Comparison of ENCODE assay signal across 8 cellular contexts in genomic region chr17:17972126-17972951, GRCh38. TPM values are rescaled to one million over a fixed set of nuclear protein-coding genes. Genes with fewer than 3 reads are reported as not detected.
DNase-seq lines count a peak whose midpoint lies in the region; ATAC-seq and TF ChIP-seq lines count a peak whose summit lies in the region.

Gene DRC3, plus strand, starts transcription at chr17:17972862. Its CDS starts 4,737 bp downstream, at chr17:17977599.
Gene TOM1L2, minus strand, starts transcription at chr17:17972400. Its CDS starts 87 bp downstream, at chr17:17972313.

- peak within 1 kb of the TSS; percentile 98 for H3K4me3 Mint-ChIP-seq in T-helper 17 cell
- H3K4me3 Mint-ChIP-seq in progenitor cell of endocrine pancreas (ENCODE audit: low read depth) = peak within 1 kb of the TSS; percentile 92

- no peaks in the 10 kb centered on the region for H3K36me3 Mint-ChIP-seq in T-helper 17 cell (ENCODE audit: low read depth)
- no peaks in the 10 kb centered on the region for H3K36me3 Mint-ChIP-seq in progenitor cell of endocrine pancreas (ENCODE audit: insufficient read depth)

- H3K4me1 Mint-ChIP-seq in T-helper 17 cell (peaks cover 47% of the 10 kb centered on the region), progenitor cell of endocrine pancreas (ENCODE audit: low read depth) (peaks cover 18% of the 10 kb centered on the region)

- H3K27me3 Mint-ChIP-seq in T-helper 17 cell (no peaks in the 10 kb centered on the region), progenitor cell of endocrine pancreas (no peaks in the 10 kb centered on the region)

- TF ChIP-seq CTCF in progenitor cell of endocrine pancreas (IDR thresholded peaks at IDR 0.05; ENCODE audit: unreplicated experiment) = peak; percentile 11

- DNase-seq in NCI-H1694 treated with DMSO at 0.1 percent for 48 hours (lab: John Stamatoyannopoulos, UW) (peak; percentile 100), T-helper 17 cell (peak; percentile 99 to 100 (median 99)), anterior cingulate cortex (lab: John Stamatoyannopoulos, UW) (peak; percentile 88 to 100 (median 100)), left ventricle myocardium superior (peak; percentile 100), progenitor cell of endocrine pancreas (ENCODE audit: low spot score, unreplicated experiment) (peak; percentile 99), ureter (ENCODE audit: low spot score) (peak; percentile 100)

- H3K9me3 Mint-ChIP-seq in progenitor cell of endocrine pancreas (ENCODE audit: low read depth) = no peaks in the 10 kb centered on the region

- intact Hi-C loops in left ventricle myocardium superior (cut with micrococcal nuclease) = loop anchor here (10.0 kb wide), 1 partner anchor 62 kb away; the partner anchor contains the start of genes ATPAF2 and GID4

- ATAC-seq in GM18499 (IDR thresholded peaks at IDR 0.05; ENCODE audit: insufficient read depth, unreplicated experiment) (peak; percentile 94), HG02938 (IDR thresholded peaks at IDR 0.05; ENCODE audit: unreplicated experiment) (peak; percentile 91), T-helper 17 cell (peak; percentile 90), left ventricle myocardium superior (peak; percentile 96)

- peak within 1 kb of the TSS; percentile 91 for H3K27ac Mint-ChIP-seq in T-helper 17 cell
- H3K27ac Mint-ChIP-seq in progenitor cell of endocrine pancreas = peak within 1 kb of the TSS; percentile 96

- H3K9me3 ChIP-seq in T-helper 17 cell (ENCODE audit: control insufficient read depth, low read length, poor library complexity, severe bottlenecking) = no peaks in the 10 kb centered on the region

RNA-seq across cellular contexts. Expression of gene DRC3, which starts in this region (rescaled TPM):
- total RNA-seq in T-helper 17 cell (not detected), left ventricle myocardium superior (1.5 TPM), progenitor cell of endocrine pancreas (13.3 and 15.4 TPM in 2 replicates), ureter (2.0 TPM)

RNA-seq across cellular contexts. Expression of gene TOM1L2, which starts in this region (rescaled TPM):
- total RNA-seq in T-helper 17 cell = 10 to 100 TPM; 42.2 to 44.2 TPM
- 287 TPM for total RNA-seq in left ventricle myocardium superior
- 29.4 and 30.5 TPM in 2 replicates for total RNA-seq in progenitor cell of endocrine pancreas
- 119 TPM for total RNA-seq in ureter

Comparison
In these comparisons a context has a peak if more than half of its experiments do, and no peak if none do; other contexts are left out.
1. Peak in every context shown above with its lines: DNase-seq and ATAC-seq.